ENCODE assay signal across 8 cellular contexts in the genomic region with DNA sequence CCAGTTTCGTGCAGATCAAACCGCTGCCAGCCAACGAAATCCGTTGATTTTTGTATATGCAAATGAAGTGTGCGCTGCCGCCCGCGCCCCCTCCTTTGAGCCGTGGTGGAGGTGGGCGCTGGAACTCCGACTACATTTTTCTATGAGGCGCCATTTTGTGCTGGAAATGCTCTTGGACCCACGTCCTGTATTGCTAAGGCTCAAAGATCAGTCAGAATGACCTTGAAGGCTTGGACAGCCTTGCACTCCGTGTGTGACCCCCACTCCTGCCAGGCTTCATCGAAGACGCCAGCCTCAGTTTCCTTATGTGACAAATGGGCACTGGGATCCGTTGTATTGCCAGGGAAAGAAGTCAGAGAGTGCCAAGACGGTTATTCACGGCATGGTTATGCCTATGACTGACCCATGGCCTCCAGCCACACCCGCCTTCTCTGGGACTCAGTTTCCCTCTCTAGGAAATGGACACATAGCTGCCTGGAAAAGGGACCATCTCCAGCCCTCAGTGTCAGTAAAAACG. TPM values are rescaled to one million over a fixed set of nuclear protein-coding genes. Genes with fewer than 3 reads are reported as not detected.
DNase-seq lines count a peak whose midpoint lies in the region; FAIRE-seq and TF ChIP-seq lines count a peak whose summit lies in the region.

No MANE protein-coding gene starts in this region.

- H3K9me3 ChIP-seq in muscle layer of duodenum (ENCODE audit: control insufficient read depth in 1 of 2, low read length in 2 of 2): no peaks in the 10 kb centered on the region

- TF ChIP-seq POLR2A in H54 (IDR thresholded peaks at IDR 0.05; ENCODE audit: low read depth, low read length): no peak; the same call in none of the 2 replicates

- peaks cover 14 to 15% of the 10 kb centered on the region in 2 donors for H3K4me1 ChIP-seq in muscle layer of duodenum (ENCODE audit: control insufficient read depth in 1 of 2, insufficient read depth in 2 of 2, low read length in 2 of 2)

- TF ChIP-seq RAD21 in Ishikawa (IDR thresholded peaks at IDR 0.05; ENCODE audit: low read depth): no peak

- H3K36me3 ChIP-seq in bronchial epithelial cell (ENCODE audit: control insufficient read depth, insufficient read depth, low read length) (peaks cover 8% of the 10 kb centered on the region), muscle layer of duodenum (ENCODE audit: control insufficient read depth in 1 of 2, insufficient read depth in 2 of 2, low read length in 2 of 2) (peaks cover 5 to 20% of the 10 kb centered on the region in 2 donors)

- TF ChIP-seq EP300 in Ishikawa (IDR thresholded peaks at IDR 0.05; ENCODE audit: borderline replicate concordance): no peak

- H3K27me3 ChIP-seq in bronchial epithelial cell (ENCODE audit: control insufficient read depth, insufficient read depth, low read length): no peaks in the 10 kb centered on the region
- H3K27me3 ChIP-seq in muscle layer of duodenum (ENCODE audit: low read depth, low read length): no peaks in the 10 kb centered on the region

- no peak for DNase-seq in AG09309 (ENCODE audit: low read depth)
- DNase-seq in bronchial epithelial cell (ENCODE audit: low read depth): no peak
- DNase-seq in H54 (ENCODE audit: insufficient read length, low spot score): no peak
- DNase-seq in NCI-H187 treated with DMSO at 0.1 percent for 48 hours (lab: John Stamatoyannopoulos, UW): no peak
- DNase-seq in SKM-1 treated with dmso at 0.1 percent for 144 hours (lab: John Stamatoyannopoulos, UW; ENCODE audit: unreplicated experiment): no peak
- DNase-seq in GOT3 (lab: John Stamatoyannopoulos, UW): no peak

- no peak for FAIRE-seq in bronchial epithelial cell (lab: Jason Lieb, UNC)
- FAIRE-seq in H54 (lab: Jason Lieb, UNC): no peak

- TF ChIP-seq CTCF in AG09309 (IDR thresholded peaks at IDR 0.05; ENCODE audit: control insufficient read depth, insufficient read depth, low read depth, low read length, missing control alignments) (no peak), bronchial epithelial cell (IDR thresholded peaks at IDR 0.05; ENCODE audit: insufficient read depth, low read length, severe bottlenecking) (no peak)

- H3K27ac ChIP-seq in muscle layer of duodenum (ENCODE audit: low read length): peak overlapping the region; percentile 90

- H3K4me3 ChIP-seq in AG09309 (ENCODE audit: control insufficient read depth, low read depth, low read length) (peak overlapping the region; percentile 39), bronchial epithelial cell (ENCODE audit: low read depth, low read length) (peak overlapping the region; percentile 76), muscle layer of duodenum (ENCODE audit: low read depth in 1 of 2, low read length in 2 of 2) (peak overlapping the region; percentile 71 to 75)

TF ChIP-seq in Ishikawa, 13 proteins besides CTCF, POLR2A, EP300 and RAD21:
- TF ChIP-seq YY1 (IDR thresholded peaks at IDR 0.05; ENCODE audit: low read depth) (peak; percentile 89), ZBTB7A (IDR thresholded peaks at IDR 0.05; ENCODE audit: low read depth) (0 out of 2 replicates have a peak, but pooled peaks have one; percentile 29), FOXM1 (IDR thresholded peaks at IDR 0.05; ENCODE audit: borderline replicate concordance, low read depth) (no peak)

RNA-seq across cellular contexts. Expression of a gene that starts 0.8 kb away (rescaled TPM):
- 38.2 and 50.4 TPM in 2 replicates for total RNA-seq in bronchial epithelial cell

RNA-seq across cellular contexts. Expression of a gene that starts 22.6 kb away (rescaled TPM):
- total RNA-seq in bronchial epithelial cell: 348 and 603 TPM in 2 replicates

RNA-seq across cellular contexts. Expression of a gene that starts 24.3 kb away (rescaled TPM):
- total RNA-seq in bronchial epithelial cell: 3.1 and 10.0 TPM in 2 replicates

RNA-seq across cellular contexts. Expression of a gene that starts 31.8 kb away (rescaled TPM):
- total RNA-seq in bronchial epithelial cell: not detected in 2 replicates

RNA-seq across cellular contexts. Expression of a gene that starts 34.7 kb away (rescaled TPM):
- not detected in 2 replicates for total RNA-seq in bronchial epithelial cell
